In the genomic region with DNA sequence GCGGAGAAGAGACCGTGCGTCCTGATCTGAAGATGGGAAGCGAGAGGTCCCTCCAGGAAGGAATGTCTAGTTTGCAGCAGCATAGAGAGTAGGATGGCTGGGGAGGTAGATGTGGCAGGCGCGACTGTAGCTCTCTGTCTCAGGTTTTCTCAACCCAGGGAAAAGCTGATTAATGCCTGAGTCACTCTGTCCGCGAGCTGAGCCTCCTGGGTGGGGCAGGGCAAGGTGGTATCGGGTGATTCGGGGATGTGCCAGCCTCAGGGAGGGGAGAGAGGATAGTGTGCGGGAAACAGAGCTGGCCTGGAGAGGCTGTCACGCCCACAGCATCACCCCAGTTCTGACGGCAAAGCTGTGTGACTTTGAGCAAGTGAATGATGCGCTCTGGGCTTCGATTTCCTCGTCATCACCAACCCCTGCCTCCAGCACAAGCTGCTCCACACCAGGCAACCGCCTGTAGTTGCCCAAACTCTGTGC, we compare ENCODE assay signal across 10 cellular contexts. TPM values are rescaled to one million over a fixed set of nuclear protein-coding genes. Genes with fewer than 3 reads are reported as not detected.
DNase-seq lines count a peak whose midpoint lies in the region; ATAC-seq, FAIRE-seq and TF ChIP-seq lines count a peak whose summit lies in the region.
"Had no signal": no experiment of that assay in that cellular context is flagged by ENCODE, and none has a peak within 500 bp of the region (broad histone marks: within the 10 kb centered on the region; RNA-seq: fewer than 3 reads in every experiment).

No MANE protein-coding gene starts in this region.

- peaks cover 17% of the 10 kb centered on the region for H3K9me3 Mint-ChIP-seq in astrocyte (ENCODE audit: unreplicated experiment)

- peaks cover 17% of the 10 kb centered on the region for H3K9me3 ChIP-seq in astrocyte (ENCODE audit: insufficient read depth, low read depth, low read length)
- H3K9me3 ChIP-seq in uterus, result no peaks in the 10 kb centered on the region

- H3K4me3 Mint-ChIP-seq in astrocyte (ENCODE audit: unreplicated experiment), result no peak overlapping the region

- peak; percentile 85 for DNase-seq in DMS53 (lab: John Stamatoyannopoulos, UW)
- DNase-seq in DMS53 treated with DMSO at 0.1 percent for 48 hours (lab: John Stamatoyannopoulos, UW; ENCODE audit: unreplicated experiment), result no peak
- peak; percentile 89 for DNase-seq in HPDE6-E6E7 (ENCODE audit: extremely low spot score)
- DNase-seq in astrocyte (ENCODE audit: low read depth), result peak; percentile 81
- DNase-seq in omental fat pad (ENCODE audit: low spot score), result no peak
- no peak for DNase-seq in uterus
- no peak for DNase-seq in NCI-H1694 (lab: John Stamatoyannopoulos, UW)
- DNase-seq: head of caudate nucleus had no signal

- H3K4me2 ChIP-seq in astrocyte (ENCODE audit: low read length), result peak overlapping the region; percentile 71

- H3K4me1 ChIP-seq in astrocyte (ENCODE audit: insufficient read depth, low read length) (peaks cover 20% of the 10 kb centered on the region), uterus (no peaks in the 10 kb centered on the region)

- H3K36me3 Mint-ChIP-seq in astrocyte (ENCODE audit: low read depth, unreplicated experiment), result peaks cover 2% of the 10 kb centered on the region

- peak overlapping the region; percentile 38 for H3K9ac ChIP-seq in astrocyte (ENCODE audit: low read length)

- H2AFZ ChIP-seq in astrocyte (ENCODE audit: low read depth, low read length), result peak overlapping the region; percentile 34

- ATAC-seq in omental fat pad (ENCODE audit: low FRiP score), result peak; percentile 75
- no peak for ATAC-seq in GM18519 (IDR thresholded peaks at IDR 0.05; ENCODE audit: low FRiP score, unreplicated experiment)

- no peak overlapping the region for H3K4me3 ChIP-seq in astrocyte (ENCODE audit: insufficient read depth, low read depth, low read length)
- no peak overlapping the region for H3K4me3 ChIP-seq in uterus

- peaks cover 7% of the 10 kb centered on the region for H3K4me1 Mint-ChIP-seq in astrocyte (ENCODE audit: low read depth, unreplicated experiment)

- H3K36me3 ChIP-seq in astrocyte (ENCODE audit: insufficient read depth, low read length) (no peaks in the 10 kb centered on the region), uterus (no peaks in the 10 kb centered on the region)

- peak overlapping the region; percentile 44 for H3K27ac Mint-ChIP-seq in astrocyte (ENCODE audit: unreplicated experiment)

- no peak for TF ChIP-seq POLR2A in uterus (IDR thresholded peaks at IDR 0.05)

- no peaks in the 10 kb centered on the region for H3K79me2 ChIP-seq in astrocyte (ENCODE audit: insufficient read depth, low read length)

- peaks cover 6% of the 10 kb centered on the region for H4K20me1 ChIP-seq in astrocyte (ENCODE audit: insufficient read depth, low read length)

- H3K27ac ChIP-seq in astrocyte (ENCODE audit: low read depth, low read length), result no peak overlapping the region
- H3K27ac ChIP-seq in uterus, result no peak overlapping the region

- peaks cover 5% of the 10 kb centered on the region for H3K27me3 ChIP-seq in astrocyte (ENCODE audit: insufficient read depth, low read length)
- H3K27me3 ChIP-seq in uterus, result no peaks in the 10 kb centered on the region

- no peak for FAIRE-seq in astrocyte (lab: Jason Lieb, UNC)
- FAIRE-seq: A204.1 had no signal

- H3K27me3 Mint-ChIP-seq in astrocyte (ENCODE audit: low read depth, unreplicated experiment), result peaks cover 31% of the 10 kb centered on the region

- TF ChIP-seq CTCF in astrocyte (IDR thresholded peaks at IDR 0.05; ENCODE audit: insufficient read depth, low read depth, low read length) (no peak), omental fat pad (IDR thresholded peaks at IDR 0.05) (no peak), uterus (IDR thresholded peaks at IDR 0.05) (no peak)

- intact Hi-C loops in uterus (cut with DNase I; ENCODE audit: low total_unique reads), result no loop called here

RNA-seq across cellular contexts. Expression of gene CPN2, which starts 28.4 kb away (rescaled TPM):
- total RNA-seq in astrocyte, result not detected in 2 replicates
- under 1 TPM in 2 of 4 donors, not detected in 2; 0.24 to 0.50 TPM for total RNA-seq in omental fat pad
- under 1 TPM in 1 of 4 donors, not detected in 3; 0.15 TPM for total RNA-seq in uterus

RNA-seq across cellular contexts. Expression of gene LRRC15, which starts 46.8 kb away (rescaled TPM):
- total RNA-seq in astrocyte, result 1.3 and 1.4 TPM in 2 replicates
- total RNA-seq in omental fat pad, result under 1 TPM in 3 of 4 donors, not detected in 1; 0.12 to 0.37 (median 0.13) TPM
- under 1 TPM in 2 of 4 donors, not detected in 2; under 0.01 to 0.59 TPM for total RNA-seq in uterus

Comparison
In these comparisons a context has a peak if more than half of its experiments do, and no peak if none do; other contexts are left out.
1. DNase-seq: peak in DMS53 (single experiment), HPDE6-E6E7 (single experiment) and astrocyte (single experiment); none in DMS53 treated with DMSO at 0.1 percent for 48 hours (single experiment), omental fat pad (single experiment), uterus (0 of 2) and NCI-H1694 (single experiment).